In genomic region chr11:73366265-73366610, GRCh38 we compare ENCODE assay signal across 13 cellular contexts. TPM values are rescaled to one million over a fixed set of nuclear protein-coding genes. Genes with fewer than 3 reads are reported as not detected.
DNase-seq lines count a peak whose midpoint lies in the region; ATAC-seq, FAIRE-seq and TF ChIP-seq lines count a peak whose summit lies in the region.
"Had no signal": no experiment of that assay in that cellular context is flagged by ENCODE, and none has a peak within 500 bp of the region (broad histone marks: within the 10 kb centered on the region; RNA-seq: fewer than 3 reads in every experiment).

No MANE protein-coding gene starts in this region.

- H3K9me3 Mint-ChIP-seq in activated naive CD4-positive, alpha-beta T cell treated with anti-CD3 and anti-CD28 coated beads, Interleukin-2, amount 50 U/mL, for 24 hours = no peaks in the 10 kb centered on the region

- TF ChIP-seq EP300 in HepG2 (IDR thresholded peaks at IDR 0.05; ENCODE audit: low read depth in 2 of 2, low read length in 2 of 2) (no peak), HepG2 (CRISPR knock-in tag; IDR thresholded peaks at IDR 0.05; ENCODE audit: borderline replicate concordance) (no peak)

- H3K36me3 ChIP-seq in SU-DHL-6 (ENCODE audit: low read length) (no peaks in the 10 kb centered on the region), upper lobe of right lung (peaks cover 69% of the 10 kb centered on the region), gastrocnemius medialis (peaks cover 0 to 4% of the 10 kb centered on the region in 2 donors), HepG2 (replicated peaks in 1 of 2; ENCODE audit: control insufficient read depth in 1 of 2, insufficient read depth in 2 of 2, low read length in 2 of 2) (peaks cover 24 to 29% of the 10 kb centered on the region in 2 experiments; a peak in 4 of 5 replicates)
- H3K36me3 ChIP-seq in effector memory CD4-positive, alpha-beta T cell (ENCODE audit: control insufficient read depth, insufficient read depth, low read length) = no peaks in the 10 kb centered on the region

- CTCF ChIA-PET in HepG2 (lab: Yijun Ruan, JAX; ENCODE audit: low intra/inter-chr PET ratio, low total read pairs) = no interaction called here

- H3K4me2 ChIP-seq in SU-DHL-6 (ENCODE audit: low read depth, low read length, poor library complexity, severe bottlenecking) (peak overlapping the region; percentile 27), HepG2 (ENCODE audit: low read depth, low read length) (no peak overlapping the region)

- WGBS in HepG2 (ENCODE audit: low lambda C conversion rate) = 94% methylated on average over 4 of the region's 4 CpGs

- no peak for TF ChIP-seq CTCF in SU-DHL-6 (IDR thresholded peaks at IDR 0.05; ENCODE audit: insufficient read depth, low read length, poor library complexity, severe bottlenecking)
- no peak for TF ChIP-seq CTCF in upper lobe of right lung (IDR thresholded peaks at IDR 0.05)
- TF ChIP-seq CTCF in gastrocnemius medialis (IDR thresholded peaks at IDR 0.05 in 4 of 5, conservative IDR thresholded peaks at IDR 0.05 in 1 of 5) = no peak
- TF ChIP-seq CTCF in HepG2 (CRISPR knock-in tag; IDR thresholded peaks at IDR 0.05) = no peak

- intact Hi-C loops in upper lobe of right lung (cut with DNase I) = no loop called here
- intact Hi-C loops in gastrocnemius medialis (cut with DNase I; ENCODE audit: low total_unique reads) = no loop called here
- intact Hi-C loops in HepG2 (cut with micrococcal nuclease; ENCODE audit: unreplicated experiment) = no loop called here

- no peaks in the 10 kb centered on the region for H3K9me2 ChIP-seq in SU-DHL-6 (replicated peaks; ENCODE audit: insufficient read depth, low read length)

- no peak overlapping the region for H3K9ac ChIP-seq in SU-DHL-6 (ENCODE audit: low read length)
- no peak overlapping the region for H3K9ac ChIP-seq in HepG2 (ENCODE audit: insufficient read depth, low read depth, low read length)

- no peak for FAIRE-seq in HepG2 (lab: Jason Lieb, UNC)
- FAIRE-seq: G401.6 had no signal

- H4K20me1 ChIP-seq in SU-DHL-6 (ENCODE audit: low read depth, low read length) (no peaks in the 10 kb centered on the region), HepG2 (ENCODE audit: insufficient read depth, low read length) (no peaks in the 10 kb centered on the region)

- peak overlapping the region; percentile 33 for H3K4me3 Mint-ChIP-seq in activated naive CD4-positive, alpha-beta T cell treated with anti-CD3 and anti-CD28 coated beads, Interleukin-2, amount 50 U/mL, for 24 hours

- H3K27ac ChIP-seq in SU-DHL-6 (ENCODE audit: low read depth, low read length) (peak overlapping the region; percentile 23), upper lobe of right lung (peak overlapping the region; percentile 58), gastrocnemius medialis (no peak overlapping the region), HepG2 (ENCODE audit: extremely low read length, insufficient read depth, low read length) (no peak overlapping the region)
- H3K27ac ChIP-seq in effector memory CD4-positive, alpha-beta T cell (ENCODE audit: insufficient read depth, low read length, poor library complexity, severe bottlenecking) = peak overlapping the region; percentile 70
- H3K27ac ChIP-seq: colonic mucosa had no signal

- H3K79me2 ChIP-seq in SU-DHL-6 (ENCODE audit: insufficient read depth, low read length) (no peaks in the 10 kb centered on the region), HepG2 (ENCODE audit: insufficient read depth, low read length) (no peaks in the 10 kb centered on the region)

- H2AFZ ChIP-seq in SU-DHL-6 (ENCODE audit: low read depth, low read length, severe bottlenecking) (peak overlapping the region; percentile 16), HepG2 (ENCODE audit: low read length) (no peak overlapping the region)

- BruUV-seq in HepG2 (replicated peaks; lab: Mats Ljungman, UMichigan) = no TSS peak

- POLR2A ChIA-PET in HepG2 (lab: Yijun Ruan, JAX) = no interaction called here

- TF ChIP-seq POLR2A in gastrocnemius medialis (IDR thresholded peaks at IDR 0.05) (no peak), HepG2 (IDR thresholded peaks at IDR 0.05; ENCODE audit: insufficient read depth in 1 of 2, low read depth in 2 of 2, low read length in 2 of 2) (no peak)

- no peak for TF ChIP-seq RAD21 in HepG2 (CRISPR knock-in tag; IDR thresholded peaks at IDR 0.05)

- H3K4me1 ChIP-seq in effector memory CD4-positive, alpha-beta T cell (ENCODE audit: control insufficient read depth, insufficient read depth, low read length, poor library complexity, severe bottlenecking) = peaks cover 24% of the 10 kb centered on the region
- H3K4me1 ChIP-seq in upper lobe of right lung = peaks cover 10% of the 10 kb centered on the region
- H3K4me1 ChIP-seq in gastrocnemius medialis = no peaks in the 10 kb centered on the region
- H3K4me1 ChIP-seq in HepG2 (ENCODE audit: insufficient read depth, low read length) = no peaks in the 10 kb centered on the region
- H3K4me1 ChIP-seq: colonic mucosa had no signal

- no peak for DNase-seq in activated naive CD4-positive, alpha-beta T cell (lab: John Stamatoyannopoulos, UW)
- DNase-seq in effector memory CD4-positive, alpha-beta T cell = peak in 1 of 3 donors; percentile 17
- DNase-seq in upper lobe of right lung = no peak
- no peak for DNase-seq in gastrocnemius medialis
- DNase-seq in NCI-H1417 treated with DMSO at 0.1 percent for 48 hours (lab: John Stamatoyannopoulos, UW) = no peak
- no peak for DNase-seq in HepG2 (ENCODE audit: low spot score)
- DNase-seq: colonic mucosa, NCI-H1436, NCI-H524 treated with DMSO at 0.1 percent for 48 hours had no signal

- in situ Hi-C loops in gastrocnemius medialis (cut with MboI; ENCODE audit: low sequenced_read_pairs in 4 of 4) (no loop called here), HepG2 (cut with HindIII; ENCODE audit: extremely low pct_ligation_motif_present, low pct_unique_long_range_greater_than_20kb) (no loop called here)

- peak overlapping the region; percentile 86 for H3K27ac Mint-ChIP-seq in activated naive CD4-positive, alpha-beta T cell treated with anti-CD3 and anti-CD28 coated beads, Interleukin-2, amount 50 U/mL, for 24 hours

- no peaks in the 10 kb centered on the region for H3K27me3 ChIP-seq in SU-DHL-6 (ENCODE audit: low read length)
- no peaks in the 10 kb centered on the region for H3K27me3 ChIP-seq in effector memory CD4-positive, alpha-beta T cell (replicated peaks; ENCODE audit: control insufficient read depth, insufficient read depth, low read length, poor library complexity, severe bottlenecking)
- no peaks in the 10 kb centered on the region for H3K27me3 ChIP-seq in upper lobe of right lung
- no peaks in the 10 kb centered on the region for H3K27me3 ChIP-seq in gastrocnemius medialis
- no peaks in the 10 kb centered on the region for H3K27me3 ChIP-seq in HepG2 (ENCODE audit: control insufficient read depth in 1 of 2, insufficient read depth in 2 of 2, low read length in 2 of 2)
- H3K27me3 ChIP-seq: colonic mucosa had no signal

- no peaks in the 10 kb centered on the region for H3K27me3 Mint-ChIP-seq in activated naive CD4-positive, alpha-beta T cell treated with anti-CD3 and anti-CD28 coated beads, Interleukin-2, amount 50 U/mL, for 24 hours

- no peak overlapping the region for H3K4me3 ChIP-seq in SU-DHL-6 (ENCODE audit: insufficient read depth, low read length, poor library complexity, severe bottlenecking)
- H3K4me3 ChIP-seq in effector memory CD4-positive, alpha-beta T cell (ENCODE audit: insufficient read depth, low read depth, low read length, poor library complexity, severe bottlenecking) = peak overlapping the region; percentile 37
- H3K4me3 ChIP-seq in upper lobe of right lung = no peak overlapping the region
- H3K4me3 ChIP-seq in gastrocnemius medialis = no peak overlapping the region
- no peak overlapping the region for H3K4me3 ChIP-seq in HepG2 (replicated peaks in 1 of 3; ENCODE audit: insufficient read depth in 1 of 3, low read depth in 2 of 3, low read length in 3 of 3)
- H3K4me3 ChIP-seq: colonic mucosa had no signal

- H3K9me3 ChIP-seq in SU-DHL-6 (ENCODE audit: insufficient read depth, low read length) (no peaks in the 10 kb centered on the region), upper lobe of right lung (no peaks in the 10 kb centered on the region), gastrocnemius medialis (no peaks in the 10 kb centered on the region), HepG2 (ENCODE audit: low read length) (no peaks in the 10 kb centered on the region)
- no peaks in the 10 kb centered on the region for H3K9me3 ChIP-seq in effector memory CD4-positive, alpha-beta T cell (ENCODE audit: control insufficient read depth, low read length)
- H3K9me3 ChIP-seq: colonic mucosa had no signal

- H3K36me3 Mint-ChIP-seq in activated naive CD4-positive, alpha-beta T cell treated with anti-CD3 and anti-CD28 coated beads, Interleukin-2, amount 50 U/mL, for 24 hours = peaks cover 1% of the 10 kb centered on the region

- no peaks in the 10 kb centered on the region for H3F3A ChIP-seq in SU-DHL-6 (ENCODE audit: insufficient read depth)

- H3K4me1 Mint-ChIP-seq in activated naive CD4-positive, alpha-beta T cell treated with anti-CD3 and anti-CD28 coated beads, Interleukin-2, amount 50 U/mL, for 24 hours = peaks cover 33% of the 10 kb centered on the region

- ATAC-seq in upper lobe of right lung = no peak
- no peak for ATAC-seq in gastrocnemius medialis
- ATAC-seq in HepG2 = no peak
- ATAC-seq: HCT116 had no signal

RNA-seq across cellular contexts. Expression of gene RELT, which starts 10.0 kb away (rescaled TPM):
- 11.7 TPM for total RNA-seq in upper lobe of right lung
- 10 to 100 TPM; 18.5 to 63.5 (median 36.7) TPM for total RNA-seq in gastrocnemius medialis
- 1.6 and 4.7 TPM in 2 replicates for total RNA-seq in HepG2 (2016; rRNA removed; fragmentation: Illumina TruSeq; extraction: Trizol)
- 2.8 and 3.4 TPM in 2 replicates for total RNA-seq in HepG2 (2016; cell fraction: cytosol; rRNA removed; fragmentation: Illumina TruSeq; extraction: Trizol; ENCODE audit: low read depth)
- total RNA-seq in HepG2 (2016; cell fraction: insoluble cytoplasmic fraction; rRNA removed; fragmentation: Illumina TruSeq; extraction: Trizol) = 1.8 and 4.7 TPM in 2 replicates
- 4.0 and 4.2 TPM in 2 replicates for total RNA-seq in HepG2 (2016; cell fraction: membrane; rRNA removed; fragmentation: Illumina TruSeq; extraction: Trizol)
- total RNA-seq in HepG2 (2016; cell fraction: nucleus; rRNA removed; fragmentation: Illumina TruSeq; extraction: Trizol) = 5.4 TPM in 2 replicates
- 2.5 and 3.5 TPM in 2 replicates for polyA plus RNA-seq in HepG2 (2011; rRNA removed)
- polyA plus RNA-seq in HepG2 (2011; cell fraction: cytosol; rRNA removed) = 2.1 and 3.1 TPM in 2 replicates
- polyA plus RNA-seq in HepG2 (2011; cell fraction: nucleus; rRNA removed) = 12.5 and 18.1 TPM in 2 replicates
- polyA plus RNA-seq in HepG2 (2012) = 1.0 and 2.7 TPM in 2 replicates
- 0.36 and 0.55 TPM in 2 replicates for polyA plus RNA-seq in HepG2 (2016; cell fraction: cytosol; fragmentation: Illumina TruSeq; extraction: Trizol; ENCODE audit: low read depth)
- polyA plus RNA-seq in HepG2 (2016; cell fraction: insoluble cytoplasmic fraction; fragmentation: Illumina TruSeq; extraction: Trizol; ENCODE audit: low read depth) = 1.4 TPM in 2 replicates
- 0.68 and 0.80 TPM in 2 replicates for polyA plus RNA-seq in HepG2 (2016; cell fraction: membrane; fragmentation: Illumina TruSeq; extraction: Trizol; ENCODE audit: low read depth)
- 14.8 and 15.4 TPM in 2 replicates for polyA plus RNA-seq in HepG2 (2016; cell fraction: nucleus; fragmentation: Illumina TruSeq; extraction: Trizol; ENCODE audit: insufficient read depth, low read depth)
- 7.0 and 19.1 TPM in 2 replicates for polyA minus RNA-seq in HepG2 (2011; rRNA and poly(A)+ RNA removed; ENCODE audit: low replicate concordance)
- polyA minus RNA-seq in HepG2 (2011; cell fraction: cytosol; rRNA and poly(A)+ RNA removed) = 1.7 and 2.0 TPM in 2 replicates
- 5.2 and 7.6 TPM in 2 replicates for polyA minus RNA-seq in HepG2 (2011; cell fraction: nucleus; rRNA and poly(A)+ RNA removed)

RNA-seq across cellular contexts. Expression of gene ARHGEF17, which starts 58.2 kb away (rescaled TPM):
- total RNA-seq in upper lobe of right lung (74.5 TPM), gastrocnemius medialis (10 to 100 TPM in 3 of 4 donors, 1 to 10 TPM in 1; 8.9 to 16.9 (median 13.9) TPM), HepG2 (2016; rRNA removed; fragmentation: Illumina TruSeq; extraction: Trizol) (5.7 and 10.7 TPM in 2 replicates)
- total RNA-seq in HepG2 (2016; cell fraction: cytosol; rRNA removed; fragmentation: Illumina TruSeq; extraction: Trizol; ENCODE audit: low read depth) = 4.6 and 5.1 TPM in 2 replicates
- 3.7 and 12.1 TPM in 2 replicates for total RNA-seq in HepG2 (2016; cell fraction: insoluble cytoplasmic fraction; rRNA removed; fragmentation: Illumina TruSeq; extraction: Trizol)
- 3.3 and 3.8 TPM in 2 replicates for total RNA-seq in HepG2 (2016; cell fraction: membrane; rRNA removed; fragmentation: Illumina TruSeq; extraction: Trizol)
- total RNA-seq in HepG2 (2016; cell fraction: nucleus; rRNA removed; fragmentation: Illumina TruSeq; extraction: Trizol) = 20.3 and 20.6 TPM in 2 replicates
- 28.8 and 37.7 TPM in 2 replicates for polyA plus RNA-seq in HepG2 (2011; rRNA removed)
- polyA plus RNA-seq in HepG2 (2011; cell fraction: cytosol; rRNA removed) = 7.4 and 13.6 TPM in 2 replicates
- polyA plus RNA-seq in HepG2 (2011; cell fraction: nucleus; rRNA removed) = 250 and 318 TPM in 2 replicates
- 17.9 and 20.3 TPM in 2 replicates for polyA plus RNA-seq in HepG2 (2012)
- 0.35 and 0.64 TPM in 2 replicates for polyA plus RNA-seq in HepG2 (2016; cell fraction: cytosol; fragmentation: Illumina TruSeq; extraction: Trizol; ENCODE audit: low read depth)
- 5.4 and 7.1 TPM in 2 replicates for polyA plus RNA-seq in HepG2 (2016; cell fraction: insoluble cytoplasmic fraction; fragmentation: Illumina TruSeq; extraction: Trizol; ENCODE audit: low read depth)
- 0.76 and 0.94 TPM in 2 replicates for polyA plus RNA-seq in HepG2 (2016; cell fraction: membrane; fragmentation: Illumina TruSeq; extraction: Trizol; ENCODE audit: low read depth)
- polyA plus RNA-seq in HepG2 (2016; cell fraction: nucleus; fragmentation: Illumina TruSeq; extraction: Trizol; ENCODE audit: insufficient read depth, low read depth) = 83.1 and 89.4 TPM in 2 replicates
- 41.7 and 126 TPM in 2 replicates for polyA minus RNA-seq in HepG2 (2011; rRNA and poly(A)+ RNA removed; ENCODE audit: low replicate concordance)
- 13.5 and 20.6 TPM in 2 replicates for polyA minus RNA-seq in HepG2 (2011; cell fraction: cytosol; rRNA and poly(A)+ RNA removed)
- 85.9 and 99.9 TPM in 2 replicates for polyA minus RNA-seq in HepG2 (2011; cell fraction: nucleus; rRNA and poly(A)+ RNA removed)

Comparison
In these comparisons a context has a peak if more than half of its experiments do, and no peak if none do; other contexts are left out.
1. H3K27ac ChIP-seq: peak in SU-DHL-6 (single experiment), effector memory CD4-positive, alpha-beta T cell (single experiment) and upper lobe of right lung (single experiment); none in gastrocnemius medialis (0 of 4) and HepG2 (single experiment).